Comparison of ENCODE assay signal across 19 cellular contexts in genomic region chrX:17987783-17988182, GRCh38.
"Had no signal": no experiment of that assay in that cellular context is flagged by ENCODE, and none has a peak within 500 bp of the region (broad histone marks: within the 10 kb centered on the region; RNA-seq: fewer than 3 reads in every experiment).

No MANE protein-coding gene starts in this region.

- H3K4me3 ChIP-seq: body of pancreas, gastrocnemius medialis, heart right ventricle, left ventricle myocardium inferior, spleen, testis, upper lobe of right lung had no signal

- H3K36me3 ChIP-seq: gastrocnemius medialis, heart right ventricle, left ventricle myocardium inferior, spleen, upper lobe of right lung had no signal

- H3K4me3 Mint-ChIP-seq: central memory CD8-positive, alpha-beta T cell; effector memory CD8-positive, alpha-beta T cell; nephron progenitor cell; stimulated activated naive CD8-positive, alpha-beta T cell treated with anti-CD3 and anti-CD28 coated beads, Interleukin-15, Interleukin-2, amounts not matched to agents 100 ng/mL and 50 ng/mL, for 24 hours; T-helper 2 cell treated with Interferon-gamma antibody and Interleukin-4, amounts not matched to agents 5 μg/mL and 100 μg/mL, for 36 hours had no signal

- H3K27me3 Mint-ChIP-seq: central memory CD8-positive, alpha-beta T cell; effector memory CD8-positive, alpha-beta T cell; stimulated activated naive CD8-positive, alpha-beta T cell treated with anti-CD3 and anti-CD28 coated beads, Interleukin-15, Interleukin-2, amounts not matched to agents 100 ng/mL and 50 ng/mL, for 24 hours had no signal

- H3K27ac Mint-ChIP-seq: effector memory CD8-positive, alpha-beta T cell; nephron progenitor cell; stimulated activated naive CD8-positive, alpha-beta T cell treated with anti-CD3 and anti-CD28 coated beads, Interleukin-15, Interleukin-2, amounts not matched to agents 100 ng/mL and 50 ng/mL, for 24 hours; T-helper 2 cell treated with Interferon-gamma antibody and Interleukin-4, amounts not matched to agents 5 μg/mL and 100 μg/mL, for 36 hours had no signal

- H3K9me3 Mint-ChIP-seq: central memory CD8-positive, alpha-beta T cell; stimulated activated naive CD8-positive, alpha-beta T cell treated with anti-CD3 and anti-CD28 coated beads, Interleukin-15, Interleukin-2, amounts not matched to agents 100 ng/mL and 50 ng/mL, for 24 hours; T-helper 2 cell treated with Interferon-gamma antibody and Interleukin-4, amounts not matched to agents 5 μg/mL and 100 μg/mL, for 36 hours had no signal

- H3K27ac ChIP-seq: body of pancreas, epithelial cell of prostate, gastrocnemius medialis, heart right ventricle, left ventricle myocardium inferior, spleen, testis, upper lobe of right lung had no signal

- H3K27me3 ChIP-seq: body of pancreas, gastrocnemius medialis, testis, upper lobe of right lung had no signal

- DNase-seq: activated effector memory CD4-positive, alpha-beta T cell treated with anti-CD3 and anti-CD28 coated beads, Interleukin-2, amount 50 U/mL, for 16 hours; activated T-cell treated with anti-CD3 and anti-CD28 coated beads, Interleukin-2, amount 50 U/mL, for 1 hour; body of pancreas; effector memory CD8-positive, alpha-beta T cell; gastrocnemius medialis; heart right ventricle; left ventricle myocardium inferior; mesenchymal stem cell; nephron progenitor cell; spleen; stimulated activated CD8-positive, alpha-beta memory T cell treated with anti-CD3 and anti-CD28 coated beads, Interleukin-4, amount 100 ng/mL, for 48 hours; testis; upper lobe of right lung had no signal

- H3K4me1 ChIP-seq: body of pancreas, gastrocnemius medialis, heart right ventricle, left ventricle myocardium inferior, spleen, testis, upper lobe of right lung had no signal

- H3K9me3 ChIP-seq: body of pancreas, gastrocnemius medialis, heart right ventricle, left ventricle myocardium inferior, spleen, testis, upper lobe of right lung had no signal

- ATAC-seq: body of pancreas; effector memory CD8-positive, alpha-beta T cell; gastrocnemius medialis; heart right ventricle; sciatic nerve; upper lobe of right lung had no signal

- H3K4me1 Mint-ChIP-seq: central memory CD8-positive, alpha-beta T cell had no signal

- FAIRE-seq: keratinocyte had no signal
